In the genomic region with DNA sequence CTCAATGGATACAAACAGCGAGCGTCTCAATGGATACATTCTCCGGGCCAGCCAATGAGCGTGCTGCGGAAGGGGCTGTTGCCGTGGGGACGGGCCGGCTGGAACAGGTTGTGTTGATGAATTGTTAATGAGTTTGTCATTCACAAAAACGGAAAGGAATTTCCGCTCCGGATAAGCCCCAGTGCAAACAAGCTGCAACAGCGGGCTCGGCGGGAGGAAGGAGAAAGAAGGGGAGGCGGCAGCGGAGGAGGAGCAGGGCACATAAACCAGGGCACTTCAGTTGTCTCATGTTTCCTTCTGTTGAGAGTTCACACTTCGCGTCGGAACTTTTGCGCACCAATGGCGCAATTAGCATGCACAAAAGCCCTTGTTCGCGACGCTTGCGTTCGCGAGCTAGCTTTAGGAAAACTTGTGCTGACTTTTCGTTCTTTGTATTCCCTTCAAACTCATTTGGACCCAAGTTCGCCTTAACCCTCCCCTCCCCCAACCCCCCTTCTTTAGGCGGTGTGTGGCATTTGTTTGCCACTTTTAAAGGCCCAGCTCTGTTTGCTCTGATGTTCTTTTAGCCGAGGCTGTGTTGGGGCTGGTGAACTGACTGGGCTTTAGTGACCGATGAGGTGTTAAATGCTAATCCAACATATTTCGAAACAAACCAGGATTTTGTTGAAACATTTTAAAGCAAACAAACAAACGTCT, we compare ENCODE assay signal across 1 cellular context.
TF ChIP-seq lines count a peak whose summit lies in the region.

A gene with protein sequence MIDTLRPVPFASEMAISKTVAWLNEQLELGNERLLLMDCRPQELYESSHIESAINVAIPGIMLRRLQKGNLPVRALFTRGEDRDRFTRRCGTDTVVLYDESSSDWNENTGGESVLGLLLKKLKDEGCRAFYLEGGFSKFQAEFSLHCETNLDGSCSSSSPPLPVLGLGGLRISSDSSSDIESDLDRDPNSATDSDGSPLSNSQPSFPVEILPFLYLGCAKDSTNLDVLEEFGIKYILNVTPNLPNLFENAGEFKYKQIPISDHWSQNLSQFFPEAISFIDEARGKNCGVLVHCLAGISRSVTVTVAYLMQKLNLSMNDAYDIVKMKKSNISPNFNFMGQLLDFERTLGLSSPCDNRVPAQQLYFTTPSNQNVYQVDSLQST (minus strand): TSS at position 10 of the 696 bp plus-strand sequence. CDS start 462 bp downstream, outside the sequence.

TF ChIP-seq in HepG2, 621 proteins besides CTCF, POLR2A, EP300 and RAD21 (continued from another document and continues in another):
- TF ChIP-seq, protein P1, sequence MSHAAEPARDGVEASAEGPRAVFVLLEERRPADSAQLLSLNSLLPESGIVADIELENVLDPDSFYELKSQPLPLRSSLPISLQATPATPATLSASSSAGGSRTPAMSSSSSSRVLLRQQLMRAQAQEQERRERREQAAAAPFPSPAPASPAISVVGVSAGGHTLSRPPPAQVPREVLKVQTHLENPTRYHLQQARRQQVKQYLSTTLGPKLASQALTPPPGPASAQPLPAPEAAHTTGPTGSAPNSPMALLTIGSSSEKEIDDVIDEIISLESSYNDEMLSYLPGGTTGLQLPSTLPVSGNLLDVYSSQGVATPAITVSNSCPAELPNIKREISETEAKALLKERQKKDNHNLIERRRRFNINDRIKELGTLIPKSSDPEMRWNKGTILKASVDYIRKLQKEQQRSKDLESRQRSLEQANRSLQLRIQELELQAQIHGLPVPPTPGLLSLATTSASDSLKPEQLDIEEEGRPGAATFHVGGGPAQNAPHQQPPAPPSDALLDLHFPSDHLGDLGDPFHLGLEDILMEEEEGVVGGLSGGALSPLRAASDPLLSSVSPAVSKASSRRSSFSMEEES (CRISPR knock-in tag; IDR thresholded peaks at IDR 0.05): peak; percentile 75
- TF ChIP-seq XRCC5 (optimal IDR thresholded peaks at IDR 0.05; ENCODE audit: low read length): peak; percentile 90
- peak; percentile 69; the same call in 1 of the 2 replicates for TF ChIP-seq ZNF543 (CRISPR knock-in tag; IDR thresholded peaks at IDR 0.05)
- TF ChIP-seq, protein P2, sequence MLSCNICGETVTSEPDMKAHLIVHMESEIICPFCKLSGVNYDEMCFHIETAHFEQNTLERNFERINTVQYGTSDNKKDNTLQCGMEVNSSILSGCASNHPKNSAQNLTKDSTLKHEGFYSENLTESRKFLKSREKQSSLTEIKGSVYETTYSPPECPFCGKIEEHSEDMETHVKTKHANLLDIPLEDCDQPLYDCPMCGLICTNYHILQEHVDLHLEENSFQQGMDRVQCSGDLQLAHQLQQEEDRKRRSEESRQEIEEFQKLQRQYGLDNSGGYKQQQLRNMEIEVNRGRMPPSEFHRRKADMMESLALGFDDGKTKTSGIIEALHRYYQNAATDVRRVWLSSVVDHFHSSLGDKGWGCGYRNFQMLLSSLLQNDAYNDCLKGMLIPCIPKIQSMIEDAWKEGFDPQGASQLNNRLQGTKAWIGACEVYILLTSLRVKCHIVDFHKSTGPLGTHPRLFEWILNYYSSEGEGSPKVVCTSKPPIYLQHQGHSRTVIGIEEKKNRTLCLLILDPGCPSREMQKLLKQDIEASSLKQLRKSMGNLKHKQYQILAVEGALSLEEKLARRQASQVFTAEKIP (CRISPR knock-in tag; IDR thresholded peaks at IDR 0.05; ENCODE audit: borderline replicate concordance): no peak
- TF ChIP-seq, protein P3, sequence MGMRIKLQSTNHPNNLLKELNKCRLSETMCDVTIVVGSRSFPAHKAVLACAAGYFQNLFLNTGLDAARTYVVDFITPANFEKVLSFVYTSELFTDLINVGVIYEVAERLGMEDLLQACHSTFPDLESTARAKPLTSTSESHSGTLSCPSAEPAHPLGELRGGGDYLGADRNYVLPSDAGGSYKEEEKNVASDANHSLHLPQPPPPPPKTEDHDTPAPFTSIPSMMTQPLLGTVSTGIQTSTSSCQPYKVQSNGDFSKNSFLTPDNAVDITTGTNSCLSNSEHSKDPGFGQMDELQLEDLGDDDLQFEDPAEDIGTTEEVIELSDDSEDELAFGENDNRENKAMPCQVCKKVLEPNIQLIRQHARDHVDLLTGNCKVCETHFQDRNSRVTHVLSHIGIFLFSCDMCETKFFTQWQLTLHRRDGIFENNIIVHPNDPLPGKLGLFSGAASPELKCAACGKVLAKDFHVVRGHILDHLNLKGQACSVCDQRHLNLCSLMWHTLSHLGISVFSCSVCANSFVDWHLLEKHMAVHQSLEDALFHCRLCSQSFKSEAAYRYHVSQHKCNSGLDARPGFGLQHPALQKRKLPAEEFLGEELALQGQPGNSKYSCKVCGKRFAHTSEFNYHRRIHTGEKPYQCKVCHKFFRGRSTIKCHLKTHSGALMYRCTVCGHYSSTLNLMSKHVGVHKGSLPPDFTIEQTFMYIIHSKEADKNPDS (CRISPR knock-in tag; IDR thresholded peaks at IDR 0.05): no peak
- peak; percentile 69; the same call in 1 of the 2 replicates for TF ChIP-seq ZNF766 (CRISPR knock-in tag; IDR thresholded peaks at IDR 0.05; ENCODE audit: borderline replicate concordance)
- no peak for TF ChIP-seq SSRP1 (CRISPR knock-in tag; IDR thresholded peaks at IDR 0.05)
- no peak for TF ChIP-seq ZNF510 (CRISPR knock-in tag; IDR thresholded peaks at IDR 0.05; ENCODE audit: low read depth)
- TF ChIP-seq NFKBIZ (CRISPR knock-in tag; IDR thresholded peaks at IDR 0.05): 0 out of 2 replicates have a peak, but pooled peaks have one; percentile 34
- TF ChIP-seq, protein P4, sequence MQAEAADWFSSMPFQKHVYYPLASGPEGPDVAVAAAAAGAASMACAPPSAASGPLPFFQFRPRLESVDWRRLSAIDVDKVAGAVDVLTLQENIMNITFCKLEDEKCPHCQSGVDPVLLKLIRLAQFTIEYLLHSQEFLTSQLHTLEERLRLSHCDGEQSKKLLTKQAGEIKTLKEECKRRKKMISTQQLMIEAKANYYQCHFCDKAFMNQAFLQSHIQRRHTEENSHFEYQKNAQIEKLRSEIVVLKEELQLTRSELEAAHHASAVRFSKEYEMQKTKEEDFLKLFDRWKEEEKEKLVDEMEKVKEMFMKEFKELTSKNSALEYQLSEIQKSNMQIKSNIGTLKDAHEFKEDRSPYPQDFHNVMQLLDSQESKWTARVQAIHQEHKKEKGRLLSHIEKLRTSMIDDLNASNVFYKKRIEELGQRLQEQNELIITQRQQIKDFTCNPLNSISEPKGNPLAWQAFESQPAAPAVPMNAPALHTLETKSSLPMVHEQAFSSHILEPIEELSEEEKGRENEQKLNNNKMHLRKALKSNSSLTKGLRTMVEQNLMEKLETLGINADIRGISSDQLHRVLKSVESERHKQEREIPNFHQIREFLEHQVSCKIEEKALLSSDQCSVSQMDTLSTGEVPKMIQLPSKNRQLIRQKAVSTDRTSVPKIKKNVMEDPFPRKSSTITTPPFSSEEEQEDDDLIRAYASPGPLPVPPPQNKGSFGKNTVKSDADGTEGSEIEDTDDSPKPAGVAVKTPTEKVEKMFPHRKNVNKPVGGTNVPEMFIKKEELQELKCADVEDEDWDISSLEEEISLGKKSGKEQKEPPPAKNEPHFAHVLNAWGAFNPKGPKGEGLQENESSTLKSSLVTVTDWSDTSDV (CRISPR knock-in tag; IDR thresholded peaks at IDR 0.05): no peak
- peak; percentile 83; the same call in 1 of the 2 replicates for TF ChIP-seq BRD4 (CRISPR knock-in tag; IDR thresholded peaks at IDR 0.05)
- no peak for TF ChIP-seq ZNF530 (CRISPR knock-in tag; IDR thresholded peaks at IDR 0.05; ENCODE audit: low read depth)
- 0 out of 2 replicates have a peak, but pooled peaks have one; percentile 36 for TF ChIP-seq ZNF619 (CRISPR knock-in tag; IDR thresholded peaks at IDR 0.05)
- TF ChIP-seq, protein P5, sequence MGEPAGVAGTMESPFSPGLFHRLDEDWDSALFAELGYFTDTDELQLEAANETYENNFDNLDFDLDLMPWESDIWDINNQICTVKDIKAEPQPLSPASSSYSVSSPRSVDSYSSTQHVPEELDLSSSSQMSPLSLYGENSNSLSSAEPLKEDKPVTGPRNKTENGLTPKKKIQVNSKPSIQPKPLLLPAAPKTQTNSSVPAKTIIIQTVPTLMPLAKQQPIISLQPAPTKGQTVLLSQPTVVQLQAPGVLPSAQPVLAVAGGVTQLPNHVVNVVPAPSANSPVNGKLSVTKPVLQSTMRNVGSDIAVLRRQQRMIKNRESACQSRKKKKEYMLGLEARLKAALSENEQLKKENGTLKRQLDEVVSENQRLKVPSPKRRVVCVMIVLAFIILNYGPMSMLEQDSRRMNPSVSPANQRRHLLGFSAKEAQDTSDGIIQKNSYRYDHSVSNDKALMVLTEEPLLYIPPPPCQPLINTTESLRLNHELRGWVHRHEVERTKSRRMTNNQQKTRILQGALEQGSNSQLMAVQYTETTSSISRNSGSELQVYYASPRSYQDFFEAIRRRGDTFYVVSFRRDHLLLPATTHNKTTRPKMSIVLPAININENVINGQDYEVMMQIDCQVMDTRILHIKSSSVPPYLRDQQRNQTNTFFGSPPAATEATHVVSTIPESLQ (CRISPR knock-in tag; conservative IDR thresholded peaks at IDR 0.05): no peak
- 0 out of 2 replicates have a peak, but pooled peaks have one; percentile 62 for TF ChIP-seq BRCA1 (CRISPR knock-in tag; IDR thresholded peaks at IDR 0.05)
- TF ChIP-seq, protein P6, sequence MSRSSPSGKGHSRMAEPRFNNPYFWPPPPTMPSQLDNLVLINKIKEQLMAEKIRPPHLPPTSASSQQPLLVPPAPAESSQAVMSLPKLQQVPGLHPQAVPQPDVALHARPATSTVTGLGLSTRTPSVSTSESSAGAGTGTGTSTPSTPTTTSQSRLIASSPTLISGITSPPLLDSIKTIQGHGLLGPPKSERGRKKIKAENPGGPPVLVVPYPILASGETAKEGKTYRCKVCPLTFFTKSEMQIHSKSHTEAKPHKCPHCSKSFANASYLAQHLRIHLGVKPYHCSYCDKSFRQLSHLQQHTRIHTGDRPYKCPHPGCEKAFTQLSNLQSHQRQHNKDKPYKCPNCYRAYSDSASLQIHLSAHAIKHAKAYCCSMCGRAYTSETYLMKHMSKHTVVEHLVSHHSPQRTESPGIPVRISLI (CRISPR knock-in tag; IDR thresholded peaks at IDR 0.05; ENCODE audit: borderline replicate concordance): peak; percentile 77; the same call in 1 of the 2 replicates
- no peak for TF ChIP-seq ZNF549 (CRISPR knock-in tag; IDR thresholded peaks at IDR 0.05)
- TF ChIP-seq, protein P7, sequence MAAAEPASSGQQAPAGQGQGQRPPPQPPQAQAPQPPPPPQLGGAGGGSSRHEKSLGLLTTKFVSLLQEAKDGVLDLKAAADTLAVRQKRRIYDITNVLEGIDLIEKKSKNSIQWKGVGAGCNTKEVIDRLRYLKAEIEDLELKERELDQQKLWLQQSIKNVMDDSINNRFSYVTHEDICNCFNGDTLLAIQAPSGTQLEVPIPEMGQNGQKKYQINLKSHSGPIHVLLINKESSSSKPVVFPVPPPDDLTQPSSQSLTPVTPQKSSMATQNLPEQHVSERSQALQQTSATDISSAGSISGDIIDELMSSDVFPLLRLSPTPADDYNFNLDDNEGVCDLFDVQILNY (CRISPR knock-in tag; conservative IDR thresholded peaks at IDR 0.05): no peak
- TF ChIP-seq NR1H2 (CRISPR knock-in tag; IDR thresholded peaks at IDR 0.05; ENCODE audit: borderline replicate concordance, low read depth): no peak
- TF ChIP-seq EZH2 (conservative IDR thresholded peaks at IDR 0.05; ENCODE audit: low read depth, low read length): no peak
- TF ChIP-seq ZNF333 (CRISPR knock-in tag; IDR thresholded peaks at IDR 0.05; ENCODE audit: borderline replicate concordance): no peak
- TF ChIP-seq TP53 (CRISPR knock-in tag; conservative IDR thresholded peaks at IDR 0.05): peak; percentile 79; the same call in 1 of the 2 replicates
- TF ChIP-seq EED (CRISPR knock-in tag; IDR thresholded peaks at IDR 0.05): no peak
- TF ChIP-seq ARID2 (CRISPR knock-in tag; IDR thresholded peaks at IDR 0.05; ENCODE audit: borderline replicate concordance): no peak
- peak; percentile 25 for TF ChIP-seq KAT8 (CRISPR knock-in tag; IDR thresholded peaks at IDR 0.05)
- TF ChIP-seq KLF16 (CRISPR knock-in tag; IDR thresholded peaks at IDR 0.05): no peak; a peak in 1 of 4 replicates
- TF ChIP-seq ZNF652 (CRISPR knock-in tag; IDR thresholded peaks at IDR 0.05; ENCODE audit: borderline replicate concordance, low read depth): no peak; the same call in 1 of the 2 replicates
- TF ChIP-seq, protein P8, sequence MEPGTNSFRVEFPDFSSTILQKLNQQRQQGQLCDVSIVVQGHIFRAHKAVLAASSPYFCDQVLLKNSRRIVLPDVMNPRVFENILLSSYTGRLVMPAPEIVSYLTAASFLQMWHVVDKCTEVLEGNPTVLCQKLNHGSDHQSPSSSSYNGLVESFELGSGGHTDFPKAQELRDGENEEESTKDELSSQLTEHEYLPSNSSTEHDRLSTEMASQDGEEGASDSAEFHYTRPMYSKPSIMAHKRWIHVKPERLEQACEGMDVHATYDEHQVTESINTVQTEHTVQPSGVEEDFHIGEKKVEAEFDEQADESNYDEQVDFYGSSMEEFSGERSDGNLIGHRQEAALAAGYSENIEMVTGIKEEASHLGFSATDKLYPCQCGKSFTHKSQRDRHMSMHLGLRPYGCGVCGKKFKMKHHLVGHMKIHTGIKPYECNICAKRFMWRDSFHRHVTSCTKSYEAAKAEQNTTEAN (CRISPR knock-in tag; conservative IDR thresholded peaks at IDR 0.05): peak; percentile 89
- TF ChIP-seq JDP2 (CRISPR knock-in tag; IDR thresholded peaks at IDR 0.05; ENCODE audit: borderline replicate concordance): no peak
- TF ChIP-seq, protein P9, sequence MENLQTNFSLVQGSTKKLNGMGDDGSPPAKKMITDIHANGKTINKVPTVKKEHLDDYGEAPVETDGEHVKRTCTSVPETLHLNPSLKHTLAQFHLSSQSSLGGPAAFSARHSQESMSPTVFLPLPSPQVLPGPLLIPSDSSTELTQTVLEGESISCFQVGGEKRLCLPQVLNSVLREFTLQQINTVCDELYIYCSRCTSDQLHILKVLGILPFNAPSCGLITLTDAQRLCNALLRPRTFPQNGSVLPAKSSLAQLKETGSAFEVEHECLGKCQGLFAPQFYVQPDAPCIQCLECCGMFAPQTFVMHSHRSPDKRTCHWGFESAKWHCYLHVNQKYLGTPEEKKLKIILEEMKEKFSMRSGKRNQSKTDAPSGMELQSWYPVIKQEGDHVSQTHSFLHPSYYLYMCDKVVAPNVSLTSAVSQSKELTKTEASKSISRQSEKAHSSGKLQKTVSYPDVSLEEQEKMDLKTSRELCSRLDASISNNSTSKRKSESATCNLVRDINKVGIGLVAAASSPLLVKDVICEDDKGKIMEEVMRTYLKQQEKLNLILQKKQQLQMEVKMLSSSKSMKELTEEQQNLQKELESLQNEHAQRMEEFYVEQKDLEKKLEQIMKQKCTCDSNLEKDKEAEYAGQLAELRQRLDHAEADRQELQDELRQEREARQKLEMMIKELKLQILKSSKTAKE (CRISPR knock-in tag; IDR thresholded peaks at IDR 0.05; ENCODE audit: borderline replicate concordance): peak; percentile 93
- TF ChIP-seq, protein P10, sequence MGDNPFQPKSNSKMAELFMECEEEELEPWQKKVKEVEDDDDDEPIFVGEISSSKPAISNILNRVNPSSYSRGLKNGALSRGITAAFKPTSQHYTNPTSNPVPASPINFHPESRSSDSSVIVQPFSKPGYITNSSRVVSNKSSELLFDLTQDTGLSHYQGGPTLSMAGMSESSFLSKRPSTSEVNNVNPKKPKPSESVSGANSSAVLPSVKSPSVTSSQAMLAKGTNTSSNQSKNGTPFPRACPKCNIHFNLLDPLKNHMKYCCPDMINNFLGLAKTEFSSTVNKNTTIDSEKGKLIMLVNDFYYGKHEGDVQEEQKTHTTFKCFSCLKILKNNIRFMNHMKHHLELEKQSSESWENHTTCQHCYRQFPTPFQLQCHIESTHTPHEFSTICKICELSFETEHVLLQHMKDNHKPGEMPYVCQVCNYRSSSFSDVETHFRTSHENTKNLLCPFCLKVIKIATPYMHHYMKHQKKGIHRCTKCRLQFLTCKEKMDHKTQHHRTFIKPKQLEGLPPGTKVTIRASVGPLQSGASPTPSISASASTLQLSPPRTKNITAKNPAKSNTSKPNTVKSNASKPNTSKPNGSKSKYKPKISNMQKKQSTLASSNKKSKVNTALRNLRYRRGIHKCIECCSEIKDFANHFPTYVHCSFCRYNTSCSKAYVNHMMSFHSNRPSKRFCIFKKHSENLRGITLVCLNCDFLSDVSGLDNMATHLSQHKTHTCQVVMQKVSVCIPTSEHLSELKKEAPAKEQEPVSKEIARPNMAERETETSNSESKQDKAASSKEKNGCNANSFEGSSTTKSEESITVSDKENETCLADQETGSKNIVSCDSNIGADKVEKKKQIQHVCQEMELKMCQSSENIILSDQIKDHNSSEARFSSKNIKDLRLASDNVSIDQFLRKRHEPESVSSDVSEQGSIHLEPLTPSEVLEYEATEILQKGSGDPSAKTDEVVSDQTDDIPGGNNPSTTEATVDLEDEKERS (CRISPR knock-in tag; IDR thresholded peaks at IDR 0.05): no peak
